Comparison of ENCODE assay signal across 8 cellular contexts in the genomic region with DNA sequence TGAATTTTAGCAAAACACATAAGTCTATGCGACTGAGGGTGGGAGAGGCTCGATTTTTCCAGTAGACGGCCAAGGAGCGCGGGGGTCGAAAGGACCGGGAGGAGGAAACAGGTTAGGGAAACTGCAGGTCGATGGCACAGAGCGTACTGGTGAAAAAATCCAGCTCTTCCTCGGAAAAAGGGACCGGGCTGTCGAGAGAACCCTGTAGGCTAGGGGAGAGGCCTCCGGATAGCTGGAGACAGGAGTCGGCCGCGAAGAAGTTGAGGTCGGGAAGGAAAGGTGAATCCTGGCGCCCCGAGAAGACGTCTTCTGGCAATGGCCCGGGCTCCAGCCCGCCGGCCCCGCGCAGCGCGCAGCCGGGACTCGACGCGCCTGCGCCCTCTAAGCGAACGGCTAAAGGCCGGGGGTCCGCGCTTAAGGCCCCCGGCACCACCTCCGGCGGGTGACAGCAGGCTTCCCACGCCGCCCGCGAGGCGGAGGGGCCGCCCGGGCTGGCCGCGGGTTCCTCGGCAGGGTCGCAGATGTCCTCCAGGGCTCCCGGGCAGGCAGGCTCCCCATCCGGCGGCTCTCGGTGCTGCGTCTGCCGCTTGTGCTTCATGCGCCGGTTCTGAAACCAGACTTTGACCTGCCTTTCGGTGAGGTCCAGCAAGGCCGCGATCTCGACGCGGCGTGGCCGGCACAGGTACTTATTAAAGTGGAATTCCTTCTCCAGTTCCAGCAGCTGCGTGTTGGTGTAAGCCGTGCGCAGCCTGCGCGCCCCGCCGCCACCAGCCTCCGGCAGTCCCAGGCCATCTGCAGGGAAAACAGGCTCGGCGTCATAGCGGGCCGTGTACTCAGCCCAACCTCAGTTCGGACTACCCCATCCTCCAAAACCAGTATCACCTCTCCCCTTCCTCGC. TPM values are rescaled to one million over a fixed set of nuclear protein-coding genes. Genes with fewer than 3 reads are reported as not detected.
DNase-seq lines count a peak whose midpoint lies in the region; ATAC-seq and TF ChIP-seq lines count a peak whose summit lies in the region.

No MANE protein-coding gene starts in this region.

- H3K27me3 ChIP-seq in CD4-positive, alpha-beta memory T cell (ENCODE audit: insufficient read depth, low read length), result no peaks in the 10 kb centered on the region

- H3K9me3 ChIP-seq in CD4-positive, alpha-beta memory T cell (ENCODE audit: control insufficient read depth in 1 of 2, low read length in 2 of 2), result no peaks in the 10 kb centered on the region

- peak; percentile 51 to 66 (median 61) for DNase-seq in CD4-positive, alpha-beta memory T cell
- DNase-seq in OCI-M1 (lab: John Stamatoyannopoulos, UW) (peak; percentile 70), activated gamma-delta T cell (lab: John Stamatoyannopoulos, UW) (peak; percentile 37), glutamatergic neuron (peak; percentile 75), progenitor cell of endocrine pancreas (ENCODE audit: low spot score, unreplicated experiment) (peak; percentile 39), NCI-H2107 (lab: John Stamatoyannopoulos, UW) (no peak), nucleus accumbens (lab: John Stamatoyannopoulos, UW) (no peak)

- H3K36me3 Mint-ChIP-seq in CD4-positive, alpha-beta memory T cell, result peaks cover 0 to 20% of the 10 kb centered on the region in 2 donors
- H3K36me3 Mint-ChIP-seq in glutamatergic neuron (ENCODE audit: unreplicated experiment) (no peaks in the 10 kb centered on the region), progenitor cell of endocrine pancreas (ENCODE audit: insufficient read depth) (peaks cover 4% of the 10 kb centered on the region)

- peak overlapping the region; percentile 94 to 100 (median 99) for H3K4me3 Mint-ChIP-seq in CD4-positive, alpha-beta memory T cell
- H3K4me3 Mint-ChIP-seq in glutamatergic neuron (ENCODE audit: unreplicated experiment) (peak overlapping the region; percentile 88), progenitor cell of endocrine pancreas (ENCODE audit: low read depth) (peak overlapping the region; percentile 85)

- TF ChIP-seq CTCF in glutamatergic neuron (IDR thresholded peaks at IDR 0.05; ENCODE audit: partially characterized antibody, unreplicated experiment), result peak; percentile 16
- TF ChIP-seq CTCF in progenitor cell of endocrine pancreas (IDR thresholded peaks at IDR 0.05; ENCODE audit: unreplicated experiment), result peak; percentile 43

- H3K9me3 Mint-ChIP-seq in CD4-positive, alpha-beta memory T cell, result no peaks in the 10 kb centered on the region
- H3K9me3 Mint-ChIP-seq in glutamatergic neuron (ENCODE audit: unreplicated experiment) (peaks cover 17% of the 10 kb centered on the region), progenitor cell of endocrine pancreas (ENCODE audit: low read depth) (no peaks in the 10 kb centered on the region)

- peaks cover 13 to 74% (median 41%) of the 10 kb centered on the region in 4 donors for H3K4me1 Mint-ChIP-seq in CD4-positive, alpha-beta memory T cell
- H3K4me1 Mint-ChIP-seq in glutamatergic neuron (ENCODE audit: low read depth, unreplicated experiment), result peaks cover 12% of the 10 kb centered on the region
- peaks cover 37% of the 10 kb centered on the region for H3K4me1 Mint-ChIP-seq in progenitor cell of endocrine pancreas (ENCODE audit: low read depth)

- intact Hi-C loops in CD4-positive, alpha-beta memory T cell (cut with micrococcal nuclease), result loop anchor here (1.0 to 5.0 kb wide), 3 partner anchors 35 to 51 kb away; a partner anchor contains a TSS

- ATAC-seq in GM21528 (IDR thresholded peaks at IDR 0.05; ENCODE audit: low FRiP score, unreplicated experiment), result peak; percentile 61

- CTCF ChIA-PET in CD4-positive, alpha-beta memory T cell (lab: Charles Lee; ENCODE audit: partially characterized antibody), result interaction anchor here (0.9 kb wide), 1 partner anchor 36 kb away, joined by 3 read pairs; no protein-coding TSS in a partner anchor

- peak overlapping the region; percentile 86 for H3K27ac ChIP-seq in CD4-positive, alpha-beta memory T cell (ENCODE audit: low read depth, low read length)

- peak overlapping the region; percentile 87 to 99 (median 97) for H3K27ac Mint-ChIP-seq in CD4-positive, alpha-beta memory T cell
- H3K27ac Mint-ChIP-seq in glutamatergic neuron (ENCODE audit: unreplicated experiment) (peak overlapping the region; percentile 75), progenitor cell of endocrine pancreas (peak overlapping the region; percentile 97)

- no peaks in the 10 kb centered on the region for H3K36me3 ChIP-seq in CD4-positive, alpha-beta memory T cell (ENCODE audit: insufficient read depth, low read length)

- peaks cover 6 to 7% of the 10 kb centered on the region in 2 donors for H3K27me3 Mint-ChIP-seq in CD4-positive, alpha-beta memory T cell
- H3K27me3 Mint-ChIP-seq in glutamatergic neuron (ENCODE audit: unreplicated experiment) (peaks cover 42% of the 10 kb centered on the region), progenitor cell of endocrine pancreas (peaks cover 81% of the 10 kb centered on the region)

- POLR2A ChIA-PET in CD4-positive, alpha-beta memory T cell (lab: Charles Lee; ENCODE audit: partially characterized antibody), result interaction anchor here (1.0 to 2.8 kb wide), 9 partner anchors 13 to 894 kb away, joined by 3 to 12 read pairs (median 3); a partner anchor contains a TSS

- H3K4me1 ChIP-seq in CD4-positive, alpha-beta memory T cell (ENCODE audit: insufficient read depth, low read length), result peaks cover 28% of the 10 kb centered on the region

- H3K4me3 ChIP-seq in CD4-positive, alpha-beta memory T cell (ENCODE audit: low read length in 2 of 2), result peak overlapping the region; percentile 74 to 86

RNA-seq across cellular contexts. Expression of a gene that starts 1.7 kb away (rescaled TPM):
- total RNA-seq in CD4-positive, alpha-beta memory T cell, result 10 to 100 TPM; 34.4 to 39.2 TPM
- polyA plus RNA-seq in CD4-positive, alpha-beta memory T cell, result 10 to 100 TPM; 12.7 to 36.5 TPM
- total RNA-seq in glutamatergic neuron (ENCODE audit: unreplicated experiment), result 12.7 TPM
- total RNA-seq in progenitor cell of endocrine pancreas, result 15.2 and 19.8 TPM in 2 replicates

RNA-seq across cellular contexts. Expression of a gene that starts 12.4 kb away (rescaled TPM):
- not detected for total RNA-seq in CD4-positive, alpha-beta memory T cell
- not detected for polyA plus RNA-seq in CD4-positive, alpha-beta memory T cell
- total RNA-seq in glutamatergic neuron (ENCODE audit: unreplicated experiment) (not detected), progenitor cell of endocrine pancreas (0.96 and 2.2 TPM in 2 replicates)

RNA-seq across cellular contexts. Expression of a gene that starts 34.9 kb away (rescaled TPM):
- 1 to 10 TPM; 3.1 to 4.5 TPM for total RNA-seq in CD4-positive, alpha-beta memory T cell
- polyA plus RNA-seq in CD4-positive, alpha-beta memory T cell, result under 1 TPM; 0.11 to 0.13 TPM
- total RNA-seq in glutamatergic neuron (ENCODE audit: unreplicated experiment), result not detected
- total RNA-seq in progenitor cell of endocrine pancreas, result 3.4 and 6.0 TPM in 2 replicates

RNA-seq across cellular contexts. Expression of a gene that starts 46.8 kb away (rescaled TPM):
- total RNA-seq in CD4-positive, alpha-beta memory T cell, result 10 to 100 TPM; 11.2 to 14.5 TPM
- polyA plus RNA-seq in CD4-positive, alpha-beta memory T cell, result under 1 TPM in 1 of 2 donors, not detected in 1; 0.10 TPM
- total RNA-seq in glutamatergic neuron (ENCODE audit: unreplicated experiment), result not detected
- 19.4 and 32.1 TPM in 2 replicates for total RNA-seq in progenitor cell of endocrine pancreas

RNA-seq across cellular contexts. Expression of a gene that starts 50.4 kb away (rescaled TPM):
- not detected for total RNA-seq in CD4-positive, alpha-beta memory T cell
- not detected for polyA plus RNA-seq in CD4-positive, alpha-beta memory T cell
- total RNA-seq in glutamatergic neuron (ENCODE audit: unreplicated experiment) (not detected), progenitor cell of endocrine pancreas (2.1 and 5.6 TPM in 2 replicates)

Comparison
In these comparisons a context has a peak if more than half of its experiments do, and no peak if none do; other contexts are left out.
1. DNase-seq: peak in CD4-positive, alpha-beta memory T cell (5 of 5), OCI-M1 (single experiment), activated gamma-delta T cell (single experiment), glutamatergic neuron (single experiment) and progenitor cell of endocrine pancreas (single experiment); none in NCI-H2107 (single experiment) and nucleus accumbens (0 of 56).
2. Peak in every context shown above with its lines, with median percentiles within 50 percentile points of each other: H3K27ac Mint-ChIP-seq and H3K4me3 Mint-ChIP-seq.